In genomic region chr12:122356192-122356635, GRCh38 we compare ENCODE assay signal across 9 cellular contexts.
A peak's percentile ranks its signal among the peaks of the same experiment; 100 is the strongest.
DNase-seq lines count a peak whose midpoint lies in the region; ATAC-seq, FAIRE-seq and TF ChIP-seq lines count a peak whose summit lies in the region.
"Had no signal": no experiment of that assay in that cellular context is flagged by ENCODE, and none has a peak within 500 bp of the region (broad histone marks: within the 10 kb centered on the region; RNA-seq: fewer than 3 reads in every experiment).

No MANE protein-coding gene starts in this region.

- no peaks in the 10 kb centered on the region for H3K4me1 Mint-ChIP-seq in WTC11

- TF ChIP-seq POLR2A in GM12892 (IDR thresholded peaks at IDR 0.05; ENCODE audit: low read depth, low read length): no peak

- no peak overlapping the region for H3K4me3 ChIP-seq in liver (ENCODE audit: low read depth in 1 of 3, low read length in 3 of 3)

- H3K36me3 ChIP-seq in liver (ENCODE audit: control insufficient read depth in 4 of 4, insufficient read depth in 3 of 4, low read depth in 1 of 4, low read length in 3 of 4): peaks cover 13 to 53% (median 35%) of the 10 kb centered on the region in 4 donors

- no peak overlapping the region for H3K27ac Mint-ChIP-seq in WTC11

- no peak overlapping the region for H3K27ac ChIP-seq in liver (ENCODE audit: low read depth in 1 of 2, low read length in 2 of 2)

- peaks cover 25% of the 10 kb centered on the region for H3K36me3 Mint-ChIP-seq in WTC11

- no peaks in the 10 kb centered on the region for H3K27me3 Mint-ChIP-seq in WTC11 (ENCODE audit: low read depth)

- H3K9me3 Mint-ChIP-seq in WTC11: no peaks in the 10 kb centered on the region

- peak; percentile 77 for ATAC-seq in WTC11
- no peak for ATAC-seq in HG02884 (IDR thresholded peaks at IDR 0.05; ENCODE audit: unreplicated experiment)

- H3K9ac ChIP-seq in liver (ENCODE audit: low read depth in 1 of 2, low read length in 2 of 2): no peak overlapping the region

- H3K9me3 ChIP-seq in liver (ENCODE audit: control insufficient read depth in 4 of 4, low read length in 3 of 4): no peaks in the 10 kb centered on the region

- peak; percentile 62 for TF ChIP-seq CTCF in WTC11 (IDR thresholded peaks at IDR 0.05)
- TF ChIP-seq CTCF in liver (IDR thresholded peaks at IDR 0.05; ENCODE audit: low read depth, low read length, missing input control): peak; percentile 66

- no peaks in the 10 kb centered on the region for H3K27me3 ChIP-seq in liver (ENCODE audit: control insufficient read depth in 4 of 4, insufficient read depth in 4 of 4, low read length in 3 of 4)

- H3K4me1 ChIP-seq in liver (ENCODE audit: control insufficient read depth in 4 of 4, insufficient read depth in 4 of 4, low read length in 3 of 4): peaks cover 0 to 5% (median 1%) of the 10 kb centered on the region in 4 donors

- FAIRE-seq in GM12892 (lab: Jason Lieb, UNC): peak; percentile 5
- FAIRE-seq: islet of Langerhans had no signal

- POLR2A ChIA-PET in WTC11 (lab: Charles Lee): no interaction called here

- TF ChIP-seq RAD21 in liver (IDR thresholded peaks at IDR 0.05): peak; percentile 70 to 81

- DNase-seq in A172 (ENCODE audit: low spot score) (peak; percentile 69), GM12892 (ENCODE audit: insufficient read length) (no peak), NCI-H2171 treated with DMSO at 0.1 percent for 48 hours (lab: John Stamatoyannopoulos, UW) (peak; percentile 83), WTC11 (ENCODE audit: low spot score) (peak; percentile 35), cerebellar cortex (ENCODE audit: low spot score) (peak; percentile 71)
- DNase-seq in stimulated activated CD8-positive, alpha-beta memory T cell treated with anti-CD3 and anti-CD28 coated beads, Interleukin-15, amount 100 ng/mL, for 1 hour (ENCODE audit: low read depth): peak; percentile 43

- CTCF ChIA-PET in WTC11 (lab: Charles Lee): interaction anchor here (0.5 to 2.1 kb wide), 14 partner anchors 11 to 373 kb away, joined by 3 to 7 read pairs (median 3); no protein-coding TSS in a partner anchor

- no peak overlapping the region for H3K4me3 Mint-ChIP-seq in WTC11

- WGBS in liver: 47% methylated on average over 3 of the region's 3 CpGs

TF ChIP-seq in WTC11, 78 proteins besides CTCF, POLR2A, EP300 and RAD21 (continues in another document):
- TF ChIP-seq ZNF425 (CRISPR knock-in tag; conservative IDR thresholded peaks at IDR 0.05) (no peak), ZNF138 (CRISPR knock-in tag; conservative IDR thresholded peaks at IDR 0.05) (no peak), NR3C1 (CRISPR knock-in tag; conservative IDR thresholded peaks at IDR 0.05; ENCODE audit: low read depth) (no peak), SMAD3 (CRISPR knock-in tag; IDR thresholded peaks at IDR 0.05; ENCODE audit: borderline replicate concordance) (no peak), CDX4 (CRISPR knock-in tag; IDR thresholded peaks at IDR 0.05; ENCODE audit: borderline replicate concordance) (no peak), SMAD4 (CRISPR knock-in tag; IDR thresholded peaks at IDR 0.05) (no peak), ZNF396 (CRISPR knock-in tag; IDR thresholded peaks at IDR 0.05; ENCODE audit: borderline replicate concordance) (no peak)

TF ChIP-seq in liver, 16 proteins besides CTCF, POLR2A, EP300 and RAD21:
- no peak for TF ChIP-seq YY1 (IDR thresholded peaks at IDR 0.05)
- no peak for TF ChIP-seq SP1 (IDR thresholded peaks at IDR 0.05)
- TF ChIP-seq MAX (IDR thresholded peaks at IDR 0.05): no peak
- no peak for TF ChIP-seq REST (IDR thresholded peaks at IDR 0.05)
- TF ChIP-seq FOXA1 (IDR thresholded peaks at IDR 0.05): no peak
- no peak for TF ChIP-seq ZBTB33 (IDR thresholded peaks at IDR 0.05)
- TF ChIP-seq GABPA (IDR thresholded peaks at IDR 0.05 in 1 of 2, conservative IDR thresholded peaks at IDR 0.05 in 1 of 2): no peak
- TF ChIP-seq EGR1 (IDR thresholded peaks at IDR 0.05; ENCODE audit: low read depth in 2 of 2): no peak
- TF ChIP-seq NR2F2 (IDR thresholded peaks at IDR 0.05): no peak
- TF ChIP-seq TAF1 (conservative IDR thresholded peaks at IDR 0.05): no peak
- TF ChIP-seq ATF3 (IDR thresholded peaks at IDR 0.05): no peak
- no peak for TF ChIP-seq HNF4G (IDR thresholded peaks at IDR 0.05)
- TF ChIP-seq FOXA2 (IDR thresholded peaks at IDR 0.05): no peak
- TF ChIP-seq JUND (IDR thresholded peaks at IDR 0.05): no peak
- TF ChIP-seq RXRA (IDR thresholded peaks at IDR 0.05): no peak
